In genomic region chr2:43227830-43228280, GRCh38 we compare ENCODE assay signal across 8 cellular contexts. TPM values are rescaled to one million over a fixed set of nuclear protein-coding genes. Genes with fewer than 3 reads are reported as not detected.
DNase-seq lines count a peak whose midpoint lies in the region; ATAC-seq and TF ChIP-seq lines count a peak whose summit lies in the region.

No MANE protein-coding gene starts in this region.

- H3K79me2 ChIP-seq in SK-N-SH (ENCODE audit: insufficient read depth), result peaks cover 49% of the 10 kb centered on the region

- H4K20me1 ChIP-seq in SK-N-SH (ENCODE audit: insufficient read depth), result peaks cover 32% of the 10 kb centered on the region

- TF ChIP-seq CTCF in SK-N-SH (IDR thresholded peaks at IDR 0.05), result peak; percentile 52
- TF ChIP-seq CTCF in fibroblast of pulmonary artery (IDR thresholded peaks at IDR 0.05; ENCODE audit: low read length, missing control alignments), result peak; percentile 28

- peak overlapping the region; percentile 95 to 97 for H3K4me3 ChIP-seq in SK-N-SH (ENCODE audit: low read depth in 2 of 2, low read length in 1 of 2)
- H3K4me3 ChIP-seq in fibroblast of pulmonary artery (replicated peaks; ENCODE audit: low read depth, low read length), result peak overlapping the region; percentile 72

- POLR2A ChIA-PET in SK-N-SH (lab: Yijun Ruan, JAX), result interaction anchor here (0.6 to 3.7 kb wide), 21 partner anchors 13 to 417 kb away, joined by 3 to 24 read pairs (median 5); no protein-coding TSS in a partner anchor

- H3K36me3 ChIP-seq in SK-N-SH (replicated peaks in 1 of 2; ENCODE audit: control insufficient read depth in 1 of 2, insufficient read depth in 2 of 2, low read length in 1 of 2), result peaks cover 13 to 35% of the 10 kb centered on the region in 2 experiments

- DNase-seq in DMS153 (lab: John Stamatoyannopoulos, UW), result peak; percentile 26
- no peak for DNase-seq in DMS153 treated with DMSO at 0.1 percent for 48 hours (lab: John Stamatoyannopoulos, UW; ENCODE audit: unreplicated experiment)
- DNase-seq in SK-N-SH, result no peak
- no peak for DNase-seq in fibroblast of pulmonary artery (ENCODE audit: low read depth)
- no peak for DNase-seq in sciatic nerve (ENCODE audit: low spot score)
- no peak for DNase-seq in NCI-H1694 treated with DMSO at 0.1 percent for 48 hours (lab: John Stamatoyannopoulos, UW)
- DNase-seq in NCI-H146 treated with DMSO at 0.1 percent for 48 hours (lab: John Stamatoyannopoulos, UW; ENCODE audit: unreplicated experiment), result no peak

- H3F3A ChIP-seq in SK-N-SH (replicated peaks; ENCODE audit: insufficient read depth), result peaks cover 30% of the 10 kb centered on the region

- CTCF ChIA-PET in SK-N-SH (lab: Yijun Ruan, JAX), result interaction anchor here (0.7 to 16.3 kb wide), 54 partner anchors 10 to 415 kb away, joined by 3 to 299 read pairs (median 8); no protein-coding TSS in a partner anchor

- ATAC-seq in sciatic nerve (peak; percentile 11), GM21526 (IDR thresholded peaks at IDR 0.05; ENCODE audit: low FRiP score, unreplicated experiment) (no peak)

- no peaks in the 10 kb centered on the region for H3K27me3 ChIP-seq in SK-N-SH (ENCODE audit: insufficient read depth)

- 30% methylated on average over 8 of the region's 10 CpGs for WGBS in SK-N-SH (ENCODE audit: low lambda C conversion rate)

- no peak for TF ChIP-seq EP300 in SK-N-SH (IDR thresholded peaks at IDR 0.05; ENCODE audit: borderline replicate concordance in 1 of 2, low read depth in 1 of 2, low read length in 1 of 2)

- peaks cover 11 to 40% of the 10 kb centered on the region in 2 experiments for H3K4me1 ChIP-seq in SK-N-SH (ENCODE audit: control insufficient read depth in 1 of 2, insufficient read depth in 2 of 2, low read depth in 1 of 2, low read length in 1 of 2)

- no peaks in the 10 kb centered on the region for H3K9me2 ChIP-seq in SK-N-SH

- no peak overlapping the region for H2AFZ ChIP-seq in SK-N-SH (ENCODE audit: low read depth)

- H3K9ac ChIP-seq in SK-N-SH, result peak overlapping the region; percentile 96

- H3K4me2 ChIP-seq in SK-N-SH, result peak overlapping the region; percentile 83

- TF ChIP-seq RAD21 in SK-N-SH (IDR thresholded peaks at IDR 0.05; ENCODE audit: low read length), result no peak

- no peaks in the 10 kb centered on the region for H3K9me3 ChIP-seq in SK-N-SH

- peak overlapping the region; percentile 91 to 95 for H3K27ac ChIP-seq in SK-N-SH (ENCODE audit: low read depth in 2 of 2, low read length in 1 of 2)

- intact Hi-C loops in sciatic nerve (cut with DNase I), result loop anchor here (5.0 to 10.0 kb wide), 3 partner anchors 93 to 281 kb away; no protein-coding TSS in a partner anchor

TF ChIP-seq in SK-N-SH, 30 proteins besides CTCF, POLR2A, EP300 and RAD21:
- TF ChIP-seq SMC3 (IDR thresholded peaks at IDR 0.05; ENCODE audit: low read depth, low read length), result peak; percentile 45; the same call in 1 of the 2 replicates
- no peak for TF ChIP-seq REST (IDR thresholded peaks at IDR 0.05; ENCODE audit: low read depth, low read length)
TF ChIP-seq in SK-N-SH: peak in this region for 1.

RNA-seq across cellular contexts. Expression of gene ZFP36L2, which starts 1.4 kb away (rescaled TPM):
- polyA plus RNA-seq in SK-N-SH (2012; rRNA removed), result 12.5 and 18.4 TPM in 2 replicates
- 22.0 and 22.2 TPM in 2 replicates for polyA plus RNA-seq in SK-N-SH (2012; cell fraction: cytosol; rRNA removed)
- 24.1 and 24.2 TPM in 2 replicates for polyA plus RNA-seq in SK-N-SH (2012; cell fraction: nucleus; rRNA removed)
- total RNA-seq in sciatic nerve, result 172 TPM
